Comparison of ENCODE assay signal across 20 cellular contexts in genomic region chr6:41726876-41727275, GRCh38. TPM values are rescaled to one million over a fixed set of nuclear protein-coding genes. Genes with fewer than 3 reads are reported as not detected.
DNase-seq lines count a peak whose midpoint lies in the region; ATAC-seq and TF ChIP-seq lines count a peak whose summit lies in the region.
"Had no signal": no experiment of that assay in that cellular context is flagged by ENCODE, and none has a peak within 500 bp of the region (broad histone marks: within the 10 kb centered on the region; RNA-seq: fewer than 3 reads in every experiment).

No MANE protein-coding gene starts in this region.

- H3K4me3 Mint-ChIP-seq in activated CD4-positive, alpha-beta memory T cell treated with anti-CD3 and anti-CD28 coated beads, Interleukin-2, amount 10 ng/mL, durations not matched to agents 7 days and 5 days = peak overlapping the region; percentile 14
- H3K4me3 Mint-ChIP-seq in activated CD4-positive, alpha-beta memory T cell treated with anti-CD3 and anti-CD28 coated beads for 36 hours = no peak overlapping the region
- H3K4me3 Mint-ChIP-seq in natural killer cell treated with Interleukin-12 subunit alpha and Interleukin-12 subunit beta and Interleukin-15 and Interleukin-18, amount 100 ng/mL, for 72 hours = peak overlapping the region; percentile 94
- H3K4me3 Mint-ChIP-seq: activated naive CD8-positive, alpha-beta T cell treated with anti-CD3 and anti-CD28 coated beads, Interleukin-2, amount 50 U/mL, for 24 hours; HFFc6 had no signal

- no peak for DNase-seq in activated CD4-positive, alpha-beta memory T cell treated with anti-CD3 and anti-CD28 coated beads, Interleukin-2, amount 10 ng/mL, durations not matched to agents 7 days and 5 days
- DNase-seq in activated CD4-positive, alpha-beta memory T cell treated with anti-CD3 and anti-CD28 coated beads for 36 hours = no peak
- DNase-seq in caudate nucleus (lab: John Stamatoyannopoulos, UW) (no peak), GM13977 (ENCODE audit: low spot score) (no peak)
- DNase-seq in natural killer cell treated with Interleukin-12 subunit alpha and Interleukin-12 subunit beta and Interleukin-15 and Interleukin-18, amount 100 ng/mL, for 72 hours (ENCODE audit: low spot score) = peak; percentile 74
- DNase-seq: activated naive CD8-positive, alpha-beta T cell treated with anti-CD3 and anti-CD28 coated beads, Interleukin-2, amount 50 U/mL, for 24 hours; DMS53; HFFc6; NCI-H1436; NCI-H774; stimulated activated CD4-positive, alpha-beta T cell treated with anti-CD3 and anti-CD28 coated beads, Interleukin-2, amount 100 ng/mL, for 48 hours; T1000 had no signal

- H3K4me1 Mint-ChIP-seq in activated CD4-positive, alpha-beta memory T cell treated with anti-CD3 and anti-CD28 coated beads, Interleukin-2, amount 10 ng/mL, durations not matched to agents 7 days and 5 days = peaks cover 25% of the 10 kb centered on the region
- peaks cover 33% of the 10 kb centered on the region for H3K4me1 Mint-ChIP-seq in activated CD4-positive, alpha-beta memory T cell treated with anti-CD3 and anti-CD28 coated beads for 36 hours (ENCODE audit: low read depth)
- H3K4me1 Mint-ChIP-seq in natural killer cell treated with Interleukin-12 subunit alpha and Interleukin-12 subunit beta and Interleukin-15 and Interleukin-18, amount 100 ng/mL, for 72 hours (ENCODE audit: low read depth in 2 of 2) = peaks cover 70 to 72% of the 10 kb centered on the region in 2 donors

- intact Hi-C loops in activated CD4-positive, alpha-beta memory T cell treated with anti-CD3 and anti-CD28 coated beads for 36 hours (cut with micrococcal nuclease) = no loop called here

- peak overlapping the region; percentile 30 to 99 (median 91); a peak in 18 of 22 replicates for H3K9ac ChIP-seq in BLaER1 treated with 17β-estradiol and CSF1 and Interleukin-3, amounts not matched to agents 10 nM and 100 nM
- H3K9ac ChIP-seq: parathyroid adenoma had no signal

- H3K27ac ChIP-seq in BLaER1 treated with 17β-estradiol and CSF1 and Interleukin-3, amounts not matched to agents 10 nM and 100 nM = peak overlapping the region; percentile 5 to 100 (median 96); a peak in 20 of 22 replicates
- H3K27ac ChIP-seq in caudate nucleus (ENCODE audit: low read depth, low read length) = peak overlapping the region; percentile 99
- H3K27ac ChIP-seq: gastroesophageal sphincter, parathyroid adenoma, thoracic aorta had no signal

- TF ChIP-seq CTCF in GM13977 (IDR thresholded peaks at IDR 0.05; ENCODE audit: extremely low read depth, insufficient read depth, missing control alignments) = no peak

- peak overlapping the region; percentile 56 for H3K27ac Mint-ChIP-seq in activated CD4-positive, alpha-beta memory T cell treated with anti-CD3 and anti-CD28 coated beads, Interleukin-2, amount 10 ng/mL, durations not matched to agents 7 days and 5 days
- no peak overlapping the region for H3K27ac Mint-ChIP-seq in activated CD4-positive, alpha-beta memory T cell treated with anti-CD3 and anti-CD28 coated beads for 36 hours
- peak overlapping the region; percentile 78 to 95 for H3K27ac Mint-ChIP-seq in natural killer cell treated with Interleukin-12 subunit alpha and Interleukin-12 subunit beta and Interleukin-15 and Interleukin-18, amount 100 ng/mL, for 72 hours
- H3K27ac Mint-ChIP-seq: activated naive CD8-positive, alpha-beta T cell treated with anti-CD3 and anti-CD28 coated beads, Interleukin-2, amount 50 U/mL, for 24 hours; HFFc6 had no signal

- CTCF ChIA-PET in activated CD4-positive, alpha-beta memory T cell treated with anti-CD3 and anti-CD28 coated beads, Interleukin-2, amount 10 ng/mL, durations not matched to agents 7 days and 5 days (lab: Charles Lee) = no interaction called here
- CTCF ChIA-PET in activated CD4-positive, alpha-beta memory T cell treated with anti-CD3 and anti-CD28 coated beads for 36 hours (lab: Charles Lee) = no interaction called here

- POLR2A ChIA-PET in activated CD4-positive, alpha-beta memory T cell treated with anti-CD3 and anti-CD28 coated beads, Interleukin-2, amount 10 ng/mL, durations not matched to agents 7 days and 5 days (lab: Charles Lee) = no interaction called here
- POLR2A ChIA-PET in activated CD4-positive, alpha-beta memory T cell treated with anti-CD3 and anti-CD28 coated beads for 36 hours (lab: Charles Lee) = no interaction called here

- H3K9me3 ChIP-seq in BLaER1 treated with 17β-estradiol and CSF1 and Interleukin-3, amounts not matched to agents 10 nM and 100 nM (replicated peaks in 1 of 11) = no peaks in the 10 kb centered on the region
- H3K9me3 ChIP-seq: gastroesophageal sphincter, thoracic aorta had no signal

- H3K4me3 ChIP-seq in BLaER1 treated with 17β-estradiol and CSF1 and Interleukin-3, amounts not matched to agents 10 nM and 100 nM = peak overlapping the region in 7 of 10 experiments; percentile 30 to 97 (median 45); a peak in 13 of 20 replicates
- H3K4me3 ChIP-seq: gastroesophageal sphincter, thoracic aorta had no signal

- in situ Hi-C loops in GM13977 (cut with MboI; ENCODE audit: low pct_unique_long_range_greater_than_20kb, low sequenced_read_pairs, unreplicated experiment) = no loop called here

- peaks cover 97 to 99% (median 98%) of the 10 kb centered on the region in 10 experiments for H3K4me1 ChIP-seq in BLaER1 treated with 17β-estradiol and CSF1 and Interleukin-3, amounts not matched to agents 10 nM and 100 nM

- H3K36me3 Mint-ChIP-seq in activated CD4-positive, alpha-beta memory T cell treated with anti-CD3 and anti-CD28 coated beads, Interleukin-2, amount 10 ng/mL, durations not matched to agents 7 days and 5 days (ENCODE audit: low read depth) = no peaks in the 10 kb centered on the region
- H3K36me3 Mint-ChIP-seq in activated CD4-positive, alpha-beta memory T cell treated with anti-CD3 and anti-CD28 coated beads for 36 hours = no peaks in the 10 kb centered on the region
- H3K36me3 Mint-ChIP-seq in natural killer cell treated with Interleukin-12 subunit alpha and Interleukin-12 subunit beta and Interleukin-15 and Interleukin-18, amount 100 ng/mL, for 72 hours = no peaks in the 10 kb centered on the region

- no peaks in the 10 kb centered on the region for H3K27me3 Mint-ChIP-seq in activated CD4-positive, alpha-beta memory T cell treated with anti-CD3 and anti-CD28 coated beads, Interleukin-2, amount 10 ng/mL, durations not matched to agents 7 days and 5 days
- no peaks in the 10 kb centered on the region for H3K27me3 Mint-ChIP-seq in activated CD4-positive, alpha-beta memory T cell treated with anti-CD3 and anti-CD28 coated beads for 36 hours
- H3K27me3 Mint-ChIP-seq in natural killer cell treated with Interleukin-12 subunit alpha and Interleukin-12 subunit beta and Interleukin-15 and Interleukin-18, amount 100 ng/mL, for 72 hours = no peaks in the 10 kb centered on the region
- H3K27me3 Mint-ChIP-seq: activated naive CD8-positive, alpha-beta T cell treated with anti-CD3 and anti-CD28 coated beads, Interleukin-2, amount 50 U/mL, for 24 hours had no signal

- peak overlapping the region; percentile 96 to 100 (median 99) for H3K4me2 ChIP-seq in BLaER1 treated with 17β-estradiol and CSF1 and Interleukin-3, amounts not matched to agents 10 nM and 100 nM

- H3K27me3 ChIP-seq in BLaER1 treated with 17β-estradiol and CSF1 and Interleukin-3, amounts not matched to agents 10 nM and 100 nM = no peaks in the 10 kb centered on the region
- H3K27me3 ChIP-seq: gastroesophageal sphincter had no signal

- peak in 1 of 2 donors; percentile 64 for ATAC-seq in natural killer cell treated with Interleukin-12 subunit alpha and Interleukin-12 subunit beta and Interleukin-15 and Interleukin-18, amount 100 ng/mL, for 72 hours
- ATAC-seq in HG03025 (IDR thresholded peaks at IDR 0.05; ENCODE audit: low FRiP score, unreplicated experiment) = no peak
- ATAC-seq in GM21576 (IDR thresholded peaks at IDR 0.05; ENCODE audit: unreplicated experiment) = no peak
- ATAC-seq: activated naive CD8-positive, alpha-beta T cell treated with anti-CD3 and anti-CD28 coated beads, Interleukin-2, amount 50 U/mL, for 24 hours; gastroesophageal sphincter had no signal

- H3K9me3 Mint-ChIP-seq in activated CD4-positive, alpha-beta memory T cell treated with anti-CD3 and anti-CD28 coated beads, Interleukin-2, amount 10 ng/mL, durations not matched to agents 7 days and 5 days = no peaks in the 10 kb centered on the region
- no peaks in the 10 kb centered on the region for H3K9me3 Mint-ChIP-seq in activated CD4-positive, alpha-beta memory T cell treated with anti-CD3 and anti-CD28 coated beads for 36 hours
- no peaks in the 10 kb centered on the region for H3K9me3 Mint-ChIP-seq in natural killer cell treated with Interleukin-12 subunit alpha and Interleukin-12 subunit beta and Interleukin-15 and Interleukin-18, amount 100 ng/mL, for 72 hours
- H3K9me3 Mint-ChIP-seq: activated naive CD8-positive, alpha-beta T cell treated with anti-CD3 and anti-CD28 coated beads, Interleukin-2, amount 50 U/mL, for 24 hours; HFFc6 had no signal

- H3K36me3 ChIP-seq in BLaER1 treated with 17β-estradiol and CSF1 and Interleukin-3, amounts not matched to agents 10 nM and 100 nM = peaks cover 0 to 34% (median 13%) of the 10 kb centered on the region in 11 experiments; a peak in 11 of 22 replicates
- H3K36me3 ChIP-seq: thoracic aorta had no signal

- peaks cover 5 to 63% (median 16%) of the 10 kb centered on the region in 11 experiments; a peak in 15 of 22 replicates for H4K20me1 ChIP-seq in BLaER1 treated with 17β-estradiol and CSF1 and Interleukin-3, amounts not matched to agents 10 nM and 100 nM

RNA-seq across cellular contexts. Expression of gene TFEB, which starts 8.5 kb away (rescaled TPM):
- total RNA-seq in activated CD4-positive, alpha-beta memory T cell treated with anti-CD3 and anti-CD28 coated beads, Interleukin-2, amount 10 ng/mL, durations not matched to agents 7 days and 5 days = 10 to 100 TPM; 14.9 to 15.0 TPM
- 10 to 100 TPM; 11.7 to 13.4 TPM for total RNA-seq in activated CD4-positive, alpha-beta memory T cell treated with anti-CD3 and anti-CD28 coated beads for 36 hours
- total RNA-seq in natural killer cell treated with Interleukin-12 subunit alpha and Interleukin-12 subunit beta and Interleukin-15 and Interleukin-18, amount 100 ng/mL, for 72 hours = 10 to 100 TPM; 36.0 to 40.1 TPM

RNA-seq across cellular contexts. Expression of gene PGC, which starts 20.3 kb away (rescaled TPM):
- total RNA-seq in activated CD4-positive, alpha-beta memory T cell treated with anti-CD3 and anti-CD28 coated beads, Interleukin-2, amount 10 ng/mL, durations not matched to agents 7 days and 5 days = not detected
- not detected for total RNA-seq in activated CD4-positive, alpha-beta memory T cell treated with anti-CD3 and anti-CD28 coated beads for 36 hours
- total RNA-seq in natural killer cell treated with Interleukin-12 subunit alpha and Interleukin-12 subunit beta and Interleukin-15 and Interleukin-18, amount 100 ng/mL, for 72 hours = not detected
- total RNA-seq: A172, HFFc6, liver had no signal

RNA-seq across cellular contexts. Expression of gene FRS3, which starts 52.8 kb away (rescaled TPM):
- 1 to 10 TPM; 4.0 to 4.2 TPM for total RNA-seq in activated CD4-positive, alpha-beta memory T cell treated with anti-CD3 and anti-CD28 coated beads, Interleukin-2, amount 10 ng/mL, durations not matched to agents 7 days and 5 days
- total RNA-seq in activated CD4-positive, alpha-beta memory T cell treated with anti-CD3 and anti-CD28 coated beads for 36 hours = 1 to 10 TPM; 4.8 to 5.5 TPM
- total RNA-seq in natural killer cell treated with Interleukin-12 subunit alpha and Interleukin-12 subunit beta and Interleukin-15 and Interleukin-18, amount 100 ng/mL, for 72 hours = 1 to 10 TPM; 7.4 to 9.5 TPM

RNA-seq across cellular contexts. Expression of gene PRICKLE4, which starts 53.7 kb away (rescaled TPM):
- total RNA-seq in activated CD4-positive, alpha-beta memory T cell treated with anti-CD3 and anti-CD28 coated beads, Interleukin-2, amount 10 ng/mL, durations not matched to agents 7 days and 5 days = not detected
- total RNA-seq in activated CD4-positive, alpha-beta memory T cell treated with anti-CD3 and anti-CD28 coated beads for 36 hours = under 1 TPM in 1 of 2 experiments, not detected in 1; 0.71 TPM
- not detected for total RNA-seq in natural killer cell treated with Interleukin-12 subunit alpha and Interleukin-12 subunit beta and Interleukin-15 and Interleukin-18, amount 100 ng/mL, for 72 hours
- total RNA-seq: A172 had no signal
